Comparison of ENCODE assay signal across 15 cellular contexts in genomic region chr15:81767076-81767475, GRCh38.
A peak's percentile ranks its signal among the peaks of the same experiment; 100 is the strongest.
DNase-seq lines count a peak whose midpoint lies in the region; ATAC-seq and TF ChIP-seq lines count a peak whose summit lies in the region.
"Had no signal": no experiment of that assay in that cellular context is flagged by ENCODE, and none has a peak within 500 bp of the region (broad histone marks: within the 10 kb centered on the region; RNA-seq: fewer than 3 reads in every experiment).

No MANE protein-coding gene starts in this region.

- H3K4me1 Mint-ChIP-seq in glutamatergic neuron (ENCODE audit: low read depth, unreplicated experiment), result peaks cover 7% of the 10 kb centered on the region
- H3K4me1 Mint-ChIP-seq: CD4-positive, alpha-beta memory T cell; GM23338 had no signal

- TF ChIP-seq CTCF in glutamatergic neuron (IDR thresholded peaks at IDR 0.05; ENCODE audit: partially characterized antibody, unreplicated experiment), result no peak

- peaks cover 7% of the 10 kb centered on the region for H3K27me3 Mint-ChIP-seq in glutamatergic neuron (ENCODE audit: unreplicated experiment)

- H3K27ac Mint-ChIP-seq in glutamatergic neuron (ENCODE audit: unreplicated experiment), result peak overlapping the region; percentile 74
- H3K27ac Mint-ChIP-seq: CD4-positive, alpha-beta memory T cell; GM23338; HFFc6 had no signal

- no peak for ATAC-seq in GM21526 (IDR thresholded peaks at IDR 0.05; ENCODE audit: low FRiP score, unreplicated experiment)
- ATAC-seq: GM12878, GM23338 had no signal

- peaks cover 14% of the 10 kb centered on the region for H3K36me3 Mint-ChIP-seq in glutamatergic neuron (ENCODE audit: unreplicated experiment)
- H3K36me3 Mint-ChIP-seq: CD4-positive, alpha-beta memory T cell had no signal

- in situ Hi-C loops in G401 (cut with HindIII; ENCODE audit: low sequenced_read_pairs), result no loop called here

- peak; percentile 70 for DNase-seq in G401 (ENCODE audit: low spot score)
- DNase-seq in NCI-H446 (lab: John Stamatoyannopoulos, UW), result peak; percentile 15 to 52
- DNase-seq in cerebellar cortex (ENCODE audit: low spot score), result peak; percentile 57
- DNase-seq in glutamatergic neuron, result no peak
- no peak for DNase-seq in activated CD4-positive, alpha-beta T cell treated with anti-CD3 and anti-CD28 coated beads, Interleukin-2, amount 50 U/mL, for 48 hours
- DNase-seq in GOT3 (lab: John Stamatoyannopoulos, UW), result no peak
- DNase-seq: Calu3; CD4-positive, alpha-beta memory T cell; COR-L47; DMS53; DMS79 treated with DMSO at 0.1 percent for 48 hours; HFFc6 had no signal

- no peak overlapping the region for H3K4me3 Mint-ChIP-seq in glutamatergic neuron (ENCODE audit: unreplicated experiment)
- H3K4me3 Mint-ChIP-seq: CD4-positive, alpha-beta memory T cell; GM23338; HFFc6 had no signal

- peaks cover 7% of the 10 kb centered on the region for H3K9me3 Mint-ChIP-seq in glutamatergic neuron (ENCODE audit: unreplicated experiment)
- H3K9me3 Mint-ChIP-seq: GM23338 had no signal

Comparison
In these comparisons a context has a peak if more than half of its experiments do, and no peak if none do; other contexts are left out.
1. DNase-seq: peak in G401 (single experiment), NCI-H446 (2 of 2) and cerebellar cortex (single experiment); none in glutamatergic neuron (single experiment), activated CD4-positive, alpha-beta T cell treated with anti-CD3 and anti-CD28 coated beads, Interleukin-2, amount 50 U/mL, for 48 hours (0 of 2) and GOT3 (single experiment).